In the genomic region with DNA sequence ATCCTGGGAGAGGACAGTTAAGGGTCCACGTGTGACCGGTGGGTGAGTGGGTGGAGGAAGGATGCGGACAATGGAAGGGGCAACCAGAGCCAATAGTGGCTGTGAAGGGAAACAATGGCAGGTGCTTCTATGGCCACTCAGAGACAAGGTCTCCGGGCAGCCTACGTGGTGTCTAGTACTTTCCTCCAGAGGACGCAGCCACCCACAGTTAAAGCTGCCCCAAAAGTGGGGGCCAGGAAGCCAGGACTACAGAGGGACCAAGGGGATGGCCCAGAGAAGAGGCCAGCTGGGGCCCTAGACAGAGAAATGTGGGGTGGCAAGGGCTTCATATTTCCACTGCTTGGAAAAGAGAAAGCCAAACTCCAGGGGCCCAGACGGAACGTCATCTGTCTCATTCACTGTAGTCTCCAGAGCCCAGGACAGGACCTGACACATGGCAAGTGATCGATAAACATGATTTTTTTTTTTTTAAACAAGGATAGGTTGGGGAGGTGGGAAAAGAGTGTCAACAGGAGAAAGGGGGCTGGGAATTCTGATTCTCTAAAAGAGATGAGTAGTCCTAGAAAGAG, we compare ENCODE assay signal across 9 cellular contexts. TPM values are rescaled to one million over a fixed set of nuclear protein-coding genes. Genes with fewer than 3 reads are reported as not detected.
DNase-seq lines count a peak whose midpoint lies in the region; ATAC-seq and TF ChIP-seq lines count a peak whose summit lies in the region.
"Had no signal": no experiment of that assay in that cellular context is flagged by ENCODE, and none has a peak within 500 bp of the region (broad histone marks: within the 10 kb centered on the region; RNA-seq: fewer than 3 reads in every experiment).

No MANE protein-coding gene starts in this region.

- H3F3A ChIP-seq in DOHH2 (ENCODE audit: control insufficient read depth, insufficient read depth): peaks cover 11% of the 10 kb centered on the region

- no TSS peak for BruUV-seq in Panc1 (replicated peaks; lab: Mats Ljungman, UMichigan)

- TF ChIP-seq CTCF in DOHH2 (IDR thresholded peaks at IDR 0.05; ENCODE audit: low read depth, low read length, poor library complexity, severe bottlenecking) (no peak), Panc1 (IDR thresholded peaks at IDR 0.05) (no peak), fibroblast of lung (conservative IDR thresholded peaks at IDR 0.05 in 1 of 2, IDR thresholded peaks at IDR 0.05 in 1 of 2; ENCODE audit: low read depth in 1 of 2, low read length in 2 of 2) (no peak)

- H4K20me1 ChIP-seq in DOHH2 (ENCODE audit: control insufficient read depth, insufficient read depth, low read depth, low read length) (no peaks in the 10 kb centered on the region), fibroblast of lung (ENCODE audit: control insufficient read depth, extremely low read depth, insufficient read depth, low read length) (no peaks in the 10 kb centered on the region)

- H3K27me3 ChIP-seq in DOHH2 (ENCODE audit: control insufficient read depth, low read length) (no peaks in the 10 kb centered on the region), Panc1 (ENCODE audit: control insufficient read depth, insufficient read depth, low read length) (no peaks in the 10 kb centered on the region), fibroblast of lung (ENCODE audit: control insufficient read depth, insufficient read depth, low read length) (no peaks in the 10 kb centered on the region), rectal smooth muscle tissue (ENCODE audit: control insufficient read depth, insufficient read depth, low read length) (no peaks in the 10 kb centered on the region)

- CTCF ChIA-PET in Panc1 (lab: Charles Lee): interaction anchor here (0.7 to 0.8 kb wide), 2 partner anchors 31 to 93 kb away, joined by 3 to 5 read pairs; no protein-coding TSS in a partner anchor

- no peaks in the 10 kb centered on the region for H3K9me2 ChIP-seq in DOHH2 (replicated peaks; ENCODE audit: control insufficient read depth, low read length)

- H3K36me3 ChIP-seq in DOHH2 (ENCODE audit: control insufficient read depth, low read length): peaks cover 25% of the 10 kb centered on the region
- H3K36me3 ChIP-seq in Panc1 (ENCODE audit: control insufficient read depth, insufficient read depth, low read length): no peaks in the 10 kb centered on the region
- H3K36me3 ChIP-seq in fibroblast of lung (ENCODE audit: control insufficient read depth, insufficient read depth, low read length): peaks cover 12% of the 10 kb centered on the region
- peaks cover 21% of the 10 kb centered on the region for H3K36me3 ChIP-seq in rectal smooth muscle tissue (ENCODE audit: control insufficient read depth, insufficient read depth, low read length)

- POLR2A ChIA-PET in Panc1 (lab: Charles Lee): no interaction called here

- no peak overlapping the region for H3K27ac ChIP-seq in DOHH2 (ENCODE audit: low read depth, low read length)
- H3K27ac ChIP-seq in Panc1 (ENCODE audit: low read length): peak overlapping the region; percentile 82
- H3K27ac ChIP-seq in fibroblast of lung (ENCODE audit: insufficient read depth, low read length): peak overlapping the region; percentile 88
- H3K27ac ChIP-seq in rectal smooth muscle tissue (ENCODE audit: low read depth, low read length): peak overlapping the region; percentile 99

- DNase-seq in Panc1 (ENCODE audit: low read depth, low spot score) (no peak), fibroblast of lung (ENCODE audit: low read depth in 2 of 2) (no peak), NCI-H2029 treated with DMSO at 0.1 percent for 48 hours (lab: John Stamatoyannopoulos, UW) (no peak)
- DNase-seq in stimulated activated CD8-positive, alpha-beta memory T cell treated with anti-CD3 and anti-CD28 coated beads, Interleukin-4, amount 100 ng/mL, for 48 hours: no peak
- no peak for DNase-seq in activated effector memory CD4-positive, alpha-beta T cell treated with anti-CD3 and anti-CD28 coated beads, Interleukin-2, amount 50 U/mL, for 16 hours
- no peak for DNase-seq in central memory CD4-positive, alpha-beta T cell

- H3K4me2 ChIP-seq in DOHH2 (ENCODE audit: low read length) (peak overlapping the region; percentile 99), fibroblast of lung (ENCODE audit: extremely low read depth, insufficient read depth, low read length) (peak overlapping the region; percentile 94)

- H3K4me1 ChIP-seq in DOHH2 (ENCODE audit: control insufficient read depth, low read length) (peaks cover 64% of the 10 kb centered on the region), Panc1 (ENCODE audit: control insufficient read depth, insufficient read depth, low read length) (peaks cover 34% of the 10 kb centered on the region), fibroblast of lung (ENCODE audit: control insufficient read depth, extremely low read depth, insufficient read depth, low read length) (peaks cover 29% of the 10 kb centered on the region), rectal smooth muscle tissue (ENCODE audit: control insufficient read depth, insufficient read depth, low read length) (peaks cover 34% of the 10 kb centered on the region)

- H2AFZ ChIP-seq in fibroblast of lung (ENCODE audit: low read length): no peak overlapping the region

- ATAC-seq in Panc1: no peak

- H3K9me3 ChIP-seq in DOHH2 (ENCODE audit: control insufficient read depth, insufficient read depth, low read length) (no peaks in the 10 kb centered on the region), Panc1 (ENCODE audit: control insufficient read depth, insufficient read depth, low read depth, low read length) (no peaks in the 10 kb centered on the region), fibroblast of lung (ENCODE audit: control insufficient read depth, insufficient read depth, low read depth, low read length) (no peaks in the 10 kb centered on the region)

- in situ Hi-C loops in Panc1 (cut with HindIII; ENCODE audit: low pct_unique_long_range_greater_than_20kb, low sequenced_read_pairs): no loop called here

- H3K4me3 ChIP-seq in DOHH2 (ENCODE audit: low read length) (peak overlapping the region; percentile 90), Panc1 (ENCODE audit: low read depth in 2 of 2, low read length in 2 of 2) (peak overlapping the region in 1 of 2 experiments; percentile 64; a peak in 1 of 4 replicates), fibroblast of lung (replicated peaks in 1 of 4; ENCODE audit: control extremely low read depth in 1 of 4, insufficient read depth in 1 of 4, low read depth in 3 of 4, low read length in 4 of 4) (peak overlapping the region in 2 of 4 experiments; percentile 77 to 88), rectal smooth muscle tissue (ENCODE audit: low read length) (peak overlapping the region; percentile 70)

- intact Hi-C loops in Panc1 (cut with micrococcal nuclease; ENCODE audit: unreplicated experiment): no loop called here

- peak overlapping the region; percentile 96 for H3K9ac ChIP-seq in fibroblast of lung (ENCODE audit: insufficient read depth, low read length)
- peak overlapping the region; percentile 38 for H3K9ac ChIP-seq in rectal smooth muscle tissue (ENCODE audit: low read length)

- H3K79me2 ChIP-seq in DOHH2 (ENCODE audit: control insufficient read depth, low read length) (peaks cover 24% of the 10 kb centered on the region), fibroblast of lung (ENCODE audit: control insufficient read depth, insufficient read depth, low read length) (peaks cover 2% of the 10 kb centered on the region)

RNA-seq across cellular contexts. Expression of a gene that starts 0.9 kb away (rescaled TPM):
- total RNA-seq in Panc1 (2021; ENCODE audit: unreplicated experiment) (17.1 TPM), fibroblast of lung (3.1 and 6.9 TPM in 2 replicates)
- 11.8 TPM for polyA plus RNA-seq in Panc1 (2012; ENCODE audit: insufficient read length)
- polyA plus RNA-seq in fibroblast of lung: 2.5 and 4.1 TPM in 2 replicates
- polyA plus RNA-seq in fibroblast of lung (2012): 4.9 and 6.7 TPM in 2 replicates
- polyA minus RNA-seq in fibroblast of lung (ENCODE audit: low replicate concordance): 50.9 and 72.7 TPM in 2 replicates

RNA-seq across cellular contexts. Expression of a gene that starts 9.7 kb away (rescaled TPM):
- total RNA-seq in Panc1 (2021; ENCODE audit: unreplicated experiment) (28.6 TPM), fibroblast of lung (3.6 and 8.1 TPM in 2 replicates)
- 30.2 TPM for polyA plus RNA-seq in Panc1 (2012; ENCODE audit: insufficient read length)
- polyA plus RNA-seq in fibroblast of lung: 12.2 and 14.2 TPM in 2 replicates
- 25.6 and 29.3 TPM in 2 replicates for polyA plus RNA-seq in fibroblast of lung (2012)
- 24.1 and 29.9 TPM in 2 replicates for polyA minus RNA-seq in fibroblast of lung (ENCODE audit: low replicate concordance)

RNA-seq across cellular contexts. Expression of a gene that starts 23.1 kb away (rescaled TPM):
- total RNA-seq in Panc1 (2021; ENCODE audit: unreplicated experiment): 10.6 TPM
- 8.1 TPM for polyA plus RNA-seq in Panc1 (2012; ENCODE audit: insufficient read length)
- 15.4 and 36.0 TPM in 2 replicates for total RNA-seq in fibroblast of lung
- 9.8 and 13.0 TPM in 2 replicates for polyA plus RNA-seq in fibroblast of lung
- 9.9 and 11.9 TPM in 2 replicates for polyA plus RNA-seq in fibroblast of lung (2012)
- polyA minus RNA-seq in fibroblast of lung (ENCODE audit: low replicate concordance): 27.9 and 61.8 TPM in 2 replicates

RNA-seq across cellular contexts. Expression of a gene that starts 29.2 kb away (rescaled TPM):
- total RNA-seq in Panc1 (2021; ENCODE audit: unreplicated experiment) (4.0 TPM), fibroblast of lung (under 0.01 TPM in 1 of 2 replicates, not detected in the other)
- polyA plus RNA-seq in Panc1 (2012; ENCODE audit: insufficient read length): 4.9 TPM
- not detected in 2 replicates for polyA plus RNA-seq in fibroblast of lung
- not detected in 2 replicates for polyA plus RNA-seq in fibroblast of lung (2012)
- not detected in 2 replicates for polyA minus RNA-seq in fibroblast of lung (ENCODE audit: low replicate concordance)

RNA-seq across cellular contexts. Expression of a gene that starts 34.8 kb away (rescaled TPM):
- 0.46 TPM for total RNA-seq in Panc1 (2021; ENCODE audit: unreplicated experiment)
- not detected for polyA plus RNA-seq in Panc1 (2012; ENCODE audit: insufficient read length)
- total RNA-seq in fibroblast of lung: not detected in 2 replicates
- polyA plus RNA-seq in fibroblast of lung: 0.01 and 0.03 TPM in 2 replicates
- polyA plus RNA-seq in fibroblast of lung (2012): not detected in 2 replicates
- polyA minus RNA-seq in fibroblast of lung (ENCODE audit: low replicate concordance): not detected in 2 replicates
- total RNA-seq: osteocyte had no signal
